ENCODE assay signal across 1 cellular context in the genomic region with DNA sequence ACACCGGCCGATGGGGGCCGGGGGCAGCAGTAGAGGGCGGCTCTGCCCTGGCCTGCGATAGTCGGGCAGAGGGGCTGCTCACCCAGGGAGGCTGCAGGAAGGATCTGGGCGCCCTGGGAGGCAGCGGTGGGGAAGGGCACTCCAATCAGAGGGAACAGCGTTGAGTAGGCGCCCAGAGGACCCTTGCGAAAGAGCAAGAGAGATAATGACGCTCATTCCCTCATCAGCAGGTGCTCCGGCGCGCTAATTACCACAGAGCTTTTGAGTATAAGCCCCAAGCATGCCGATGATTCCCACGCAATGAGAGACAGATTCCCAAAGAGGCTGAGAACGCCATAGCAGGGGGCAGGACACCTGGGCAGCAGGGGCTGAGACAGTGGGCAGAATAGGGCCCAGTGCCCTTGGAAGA.
TF ChIP-seq lines count a peak whose summit lies in the region.

No MANE protein-coding gene starts in this region.

TF ChIP-seq in HepG2, 621 proteins besides CTCF, POLR2A, EP300 and RAD21 (continued from another document):
- TF ChIP-seq, protein P1, sequence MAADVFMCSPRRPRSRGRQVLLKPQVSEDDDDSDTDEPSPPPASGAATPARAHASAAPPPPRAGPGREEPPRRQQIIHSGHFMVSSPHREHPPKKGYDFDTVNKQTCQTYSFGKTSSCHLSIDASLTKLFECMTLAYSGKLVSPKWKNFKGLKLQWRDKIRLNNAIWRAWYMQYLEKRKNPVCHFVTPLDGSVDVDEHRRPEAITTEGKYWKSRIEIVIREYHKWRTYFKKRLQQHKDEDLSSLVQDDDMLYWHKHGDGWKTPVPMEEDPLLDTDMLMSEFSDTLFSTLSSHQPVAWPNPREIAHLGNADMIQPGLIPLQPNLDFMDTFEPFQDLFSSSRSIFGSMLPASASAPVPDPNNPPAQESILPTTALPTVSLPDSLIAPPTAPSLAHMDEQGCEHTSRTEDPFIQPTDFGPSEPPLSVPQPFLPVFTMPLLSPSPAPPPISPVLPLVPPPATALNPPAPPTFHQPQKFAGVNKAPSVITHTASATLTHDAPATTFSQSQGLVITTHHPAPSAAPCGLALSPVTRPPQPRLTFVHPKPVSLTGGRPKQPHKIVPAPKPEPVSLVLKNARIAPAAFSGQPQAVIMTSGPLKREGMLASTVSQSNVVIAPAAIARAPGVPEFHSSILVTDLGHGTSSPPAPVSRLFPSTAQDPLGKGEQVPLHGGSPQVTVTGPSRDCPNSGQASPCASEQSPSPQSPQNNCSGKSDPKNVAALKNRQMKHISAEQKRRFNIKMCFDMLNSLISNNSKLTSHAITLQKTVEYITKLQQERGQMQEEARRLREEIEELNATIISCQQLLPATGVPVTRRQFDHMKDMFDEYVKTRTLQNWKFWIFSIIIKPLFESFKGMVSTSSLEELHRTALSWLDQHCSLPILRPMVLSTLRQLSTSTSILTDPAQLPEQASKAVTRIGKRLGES (CRISPR knock-in tag; IDR thresholded peaks at IDR 0.05; ENCODE audit: borderline replicate concordance) = no peak
- TF ChIP-seq, protein P2, sequence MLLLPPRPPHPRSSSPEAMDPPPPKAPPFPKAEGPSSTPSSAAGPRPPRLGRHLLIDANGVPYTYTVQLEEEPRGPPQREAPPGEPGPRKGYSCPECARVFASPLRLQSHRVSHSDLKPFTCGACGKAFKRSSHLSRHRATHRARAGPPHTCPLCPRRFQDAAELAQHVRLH (CRISPR knock-in tag; IDR thresholded peaks at IDR 0.05; ENCODE audit: borderline replicate concordance, low read depth) = no peak
- no peak for TF ChIP-seq SP4 (CRISPR knock-in tag; IDR thresholded peaks at IDR 0.05)
- no peak for TF ChIP-seq BRD4 (CRISPR knock-in tag; IDR thresholded peaks at IDR 0.05)
